Comparison of ENCODE assay signal across 8 cellular contexts in genomic region chr7:26156454-26157365, GRCh38. TPM values are rescaled to one million over a fixed set of nuclear protein-coding genes. Genes with fewer than 3 reads are reported as not detected.
DNase-seq lines count a peak whose midpoint lies in the region; ATAC-seq and TF ChIP-seq lines count a peak whose summit lies in the region.

No MANE protein-coding gene starts in this region.

- DNase-seq in NCI-H2107 treated with DMSO at 0.1 percent for 48 hours (lab: John Stamatoyannopoulos, UW; ENCODE audit: unreplicated experiment) (peak; percentile 53), NCI-H2107 (lab: John Stamatoyannopoulos, UW) (no peak), LHCN-M2 (ENCODE audit: low read depth) (peak; percentile 93), foreskin melanocyte (peak; percentile 83), NCI-H2171 treated with DMSO at 0.1 percent for 48 hours (lab: John Stamatoyannopoulos, UW) (no peak)
- peak; percentile 77 for DNase-seq in activated CD8-positive, alpha-beta T cell treated with anti-CD3 and anti-CD28 coated beads for 36 hours
- DNase-seq in stimulated activated CD8-positive, alpha-beta memory T cell treated with anti-CD3 and anti-CD28 coated beads, Interleukin-7, amount 100 ng/mL, for 4 hours (ENCODE audit: low read depth in 2 of 2) = peak; percentile 41 to 57

- no peaks in the 10 kb centered on the region for H3K27me3 Mint-ChIP-seq in activated CD8-positive, alpha-beta T cell treated with anti-CD3 and anti-CD28 coated beads for 36 hours

- TF ChIP-seq CTCF in activated CD8-positive, alpha-beta T cell treated with anti-CD3 and anti-CD28 coated beads for 36 hours (IDR thresholded peaks at IDR 0.05) = no peak

- peaks cover 82% of the 10 kb centered on the region for H3K4me1 Mint-ChIP-seq in activated CD8-positive, alpha-beta T cell treated with anti-CD3 and anti-CD28 coated beads for 36 hours (ENCODE audit: low read depth)

- peak overlapping the region; percentile 96 for H3K27ac Mint-ChIP-seq in activated CD8-positive, alpha-beta T cell treated with anti-CD3 and anti-CD28 coated beads for 36 hours

- H3K4me3 Mint-ChIP-seq in activated CD8-positive, alpha-beta T cell treated with anti-CD3 and anti-CD28 coated beads for 36 hours = peak overlapping the region; percentile 96

- ATAC-seq in activated CD8-positive, alpha-beta T cell treated with anti-CD3 and anti-CD28 coated beads for 36 hours = peak; percentile 37
- ATAC-seq in HG02678 (IDR thresholded peaks at IDR 0.05; ENCODE audit: unreplicated experiment) = no peak

- CTCF ChIA-PET in activated CD8-positive, alpha-beta T cell treated with anti-CD3 and anti-CD28 coated beads for 36 hours (lab: Charles Lee) = interaction anchor here (0.6 to 3.9 kb wide), 7 partner anchors 10 to 78 kb away, joined by 3 to 21 read pairs (median 4); no protein-coding TSS in a partner anchor

- H3K9me3 Mint-ChIP-seq in activated CD8-positive, alpha-beta T cell treated with anti-CD3 and anti-CD28 coated beads for 36 hours = no peaks in the 10 kb centered on the region

- peaks cover 55% of the 10 kb centered on the region for H3K36me3 Mint-ChIP-seq in activated CD8-positive, alpha-beta T cell treated with anti-CD3 and anti-CD28 coated beads for 36 hours (ENCODE audit: low read depth)

- intact Hi-C loops in activated CD8-positive, alpha-beta T cell treated with anti-CD3 and anti-CD28 coated beads for 36 hours (cut with micrococcal nuclease) = no loop called here

- POLR2A ChIA-PET in activated CD8-positive, alpha-beta T cell treated with anti-CD3 and anti-CD28 coated beads for 36 hours (lab: Charles Lee) = interaction anchor here (0.6 to 13.9 kb wide), 8 partner anchors 10 to 78 kb away, joined by 3 to 359 read pairs (median 8); partner anchors contain the start of genes CBX3 and HNRNPA2B1

RNA-seq across cellular contexts. Expression of gene NFE2L3, which starts 4.7 kb away (rescaled TPM):
- 1.6 and 2.6 TPM in 2 replicates for total RNA-seq in LHCN-M2 (2014; rRNA removed)
- 2.9 TPM for polyA plus RNA-seq in LHCN-M2 (2012)
- 10 to 100 TPM; 21.5 to 22.6 TPM for total RNA-seq in activated CD8-positive, alpha-beta T cell treated with anti-CD3 and anti-CD28 coated beads for 36 hours

RNA-seq across cellular contexts. Expression of gene HNRNPA2B1, which starts 43.8 kb away (rescaled TPM):
- total RNA-seq in LHCN-M2 (2014; rRNA removed) = 226 and 347 TPM in 2 replicates
- polyA plus RNA-seq in LHCN-M2 (2012) = 681 TPM
- 100 to 1,000 TPM; 871 to 893 TPM for total RNA-seq in activated CD8-positive, alpha-beta T cell treated with anti-CD3 and anti-CD28 coated beads for 36 hours

RNA-seq across cellular contexts. Expression of gene CBX3, which starts 44.8 kb away (rescaled TPM):
- 259 and 289 TPM in 2 replicates for total RNA-seq in LHCN-M2 (2014; rRNA removed)
- 108 TPM for polyA plus RNA-seq in LHCN-M2 (2012)
- total RNA-seq in activated CD8-positive, alpha-beta T cell treated with anti-CD3 and anti-CD28 coated beads for 36 hours = 100 to 1,000 TPM; 313 to 320 TPM

Comparison
In these comparisons a context has a peak if more than half of its experiments do, and no peak if none do; other contexts are left out.
1. DNase-seq: peak in NCI-H2107 treated with DMSO at 0.1 percent for 48 hours (single experiment), LHCN-M2 (single experiment), activated CD8-positive, alpha-beta T cell treated with anti-CD3 and anti-CD28 coated beads for 36 hours (single experiment), foreskin melanocyte (single experiment) and stimulated activated CD8-positive, alpha-beta memory T cell treated with anti-CD3 and anti-CD28 coated beads, Interleukin-7, amount 100 ng/mL, for 4 hours (2 of 2); none in NCI-H2107 (single experiment) and NCI-H2171 treated with DMSO at 0.1 percent for 48 hours (single experiment).